In the genomic region with DNA sequence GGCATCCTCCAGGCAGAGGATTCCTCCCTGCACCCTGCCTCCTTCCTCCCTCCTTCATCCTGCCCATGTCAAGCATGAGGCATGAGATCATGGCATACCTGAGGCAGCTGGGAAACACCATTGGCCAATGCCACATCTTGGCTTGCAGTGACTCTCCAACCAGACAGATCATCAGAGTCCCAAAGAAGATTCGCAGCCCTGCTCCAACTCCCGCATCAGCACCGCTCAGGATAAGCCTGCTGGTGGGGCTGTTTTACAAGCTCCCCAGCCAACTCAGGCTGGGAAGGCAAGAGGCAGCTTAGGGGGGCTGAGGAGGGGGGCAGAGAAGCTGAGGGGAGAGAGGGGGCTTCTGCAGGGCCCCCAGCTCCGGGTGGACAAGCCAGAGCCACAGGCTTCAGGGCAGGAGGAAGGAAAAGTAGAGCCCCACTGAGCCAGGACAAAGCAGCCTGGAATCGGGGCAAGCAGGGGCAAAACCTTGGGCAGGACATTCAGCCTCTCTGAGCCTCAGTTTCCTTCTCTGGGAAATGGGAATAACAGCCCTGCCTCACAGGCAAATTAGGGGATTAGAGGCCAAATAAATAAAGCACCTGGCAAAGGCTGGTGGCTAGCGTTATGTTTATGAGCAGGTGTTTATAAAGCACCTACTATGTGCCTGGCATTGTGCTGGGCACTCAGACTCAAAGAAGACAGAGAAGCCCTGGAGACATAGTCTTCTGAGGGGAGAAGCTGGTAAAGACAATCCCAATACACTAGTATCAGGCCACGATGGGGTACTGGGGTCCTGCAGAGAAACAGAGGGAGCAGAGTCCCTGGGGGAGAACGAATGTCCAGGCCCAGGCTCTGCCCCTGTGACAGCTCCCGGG, we compare ENCODE assay signal across 15 cellular contexts.
A peak's percentile ranks its signal among the peaks of the same experiment; 100 is the strongest.
DNase-seq lines count a peak whose midpoint lies in the region; ATAC-seq, FAIRE-seq and TF ChIP-seq lines count a peak whose summit lies in the region.
"Had no signal": no experiment of that assay in that cellular context is flagged by ENCODE, and none has a peak within 500 bp of the region (broad histone marks: within the 10 kb centered on the region; RNA-seq: fewer than 3 reads in every experiment).

No MANE protein-coding gene starts in this region.

- no peak for ATAC-seq in HepG2
- ATAC-seq in right lobe of liver: no peak
- ATAC-seq: heart left ventricle; naive thymus-derived CD4-positive, alpha-beta T cell; sciatic nerve had no signal

- WGBS in HepG2 (ENCODE audit: low lambda C conversion rate): 10% methylated on average over 5 of the region's 9 CpGs
- 45% methylated on average over 3 of the region's 9 CpGs for WGBS in right lobe of liver (ENCODE audit: insufficient coverage, low coverage, low lambda C conversion rate, missing lambda C conversion rate)

- H3K4me2 ChIP-seq in HepG2 (ENCODE audit: low read depth, low read length): peak overlapping the region; percentile 3; the same call in 1 of the 2 replicates

- in situ Hi-C loops in HepG2 (cut with HindIII; ENCODE audit: extremely low pct_ligation_motif_present, low pct_unique_long_range_greater_than_20kb): no loop called here

- TF ChIP-seq EP300 in HepG2 (IDR thresholded peaks at IDR 0.05; ENCODE audit: low read depth in 2 of 2, low read length in 2 of 2) (no peak), HepG2 (CRISPR knock-in tag; IDR thresholded peaks at IDR 0.05; ENCODE audit: borderline replicate concordance) (no peak)

- H3K27me3 ChIP-seq in HepG2 (ENCODE audit: control insufficient read depth in 1 of 2, insufficient read depth in 2 of 2, low read length in 2 of 2) (peaks cover 2 to 31% of the 10 kb centered on the region in 2 experiments; a peak in 4 of 5 replicates), right lobe of liver (no peaks in the 10 kb centered on the region)

- no peaks in the 10 kb centered on the region for H3K79me2 ChIP-seq in HepG2 (ENCODE audit: insufficient read depth, low read length)

- no TSS peak for BruUV-seq in HepG2 (replicated peaks; lab: Mats Ljungman, UMichigan)

- H4K20me1 ChIP-seq in HepG2 (ENCODE audit: insufficient read depth, low read length): no peaks in the 10 kb centered on the region

- peaks cover 17% of the 10 kb centered on the region for H3K4me1 ChIP-seq in HepG2 (ENCODE audit: insufficient read depth, low read length)
- no peaks in the 10 kb centered on the region for H3K4me1 ChIP-seq in right lobe of liver
- H3K4me1 ChIP-seq: left ventricle myocardium inferior had no signal

- FAIRE-seq in HepG2 (lab: Jason Lieb, UNC): no peak
- FAIRE-seq: endothelial cell of umbilical vein, GM12891 had no signal

- no peak overlapping the region for H3K27ac ChIP-seq in HepG2 (ENCODE audit: extremely low read length, insufficient read depth, low read length)
- no peak overlapping the region for H3K27ac ChIP-seq in right lobe of liver
- H3K27ac ChIP-seq: heart left ventricle, left ventricle myocardium inferior had no signal

- H3K4me3 ChIP-seq in HepG2 (replicated peaks in 1 of 3; ENCODE audit: insufficient read depth in 1 of 3, low read depth in 2 of 3, low read length in 3 of 3): no peak overlapping the region
- no peak overlapping the region for H3K4me3 ChIP-seq in right lobe of liver
- no peak overlapping the region for H3K4me3 ChIP-seq in fibroblast of villous mesenchyme (ENCODE audit: low read depth, low read length)
- H3K4me3 ChIP-seq: heart left ventricle, left ventricle myocardium inferior had no signal

- intact Hi-C loops in HepG2 (cut with micrococcal nuclease; ENCODE audit: unreplicated experiment): no loop called here
- intact Hi-C loops in right lobe of liver (cut with DNase I): no loop called here

- H3K9me3 ChIP-seq in HepG2 (ENCODE audit: low read length) (no peaks in the 10 kb centered on the region), right lobe of liver (no peaks in the 10 kb centered on the region)
- H3K9me3 ChIP-seq: heart left ventricle, left ventricle myocardium inferior had no signal

- POLR2A ChIA-PET in HepG2 (lab: Yijun Ruan, JAX): no interaction called here

- H2AFZ ChIP-seq in HepG2 (ENCODE audit: low read length): no peak overlapping the region

- TF ChIP-seq CTCF in HepG2 (CRISPR knock-in tag; IDR thresholded peaks at IDR 0.05) (peak; percentile 32; the same call in 1 of the 2 replicates), right lobe of liver (IDR thresholded peaks at IDR 0.05) (no peak), fibroblast of villous mesenchyme (IDR thresholded peaks at IDR 0.05; ENCODE audit: insufficient read depth, low read depth, low read length) (peak; percentile 3)

- H3K9ac ChIP-seq in HepG2 (ENCODE audit: insufficient read depth, low read depth, low read length): no peak overlapping the region

- TF ChIP-seq RAD21 in HepG2 (CRISPR knock-in tag; IDR thresholded peaks at IDR 0.05): no peak

- CTCF ChIA-PET in HepG2 (lab: Yijun Ruan, JAX; ENCODE audit: low intra/inter-chr PET ratio, low total read pairs): no interaction called here

- DNase-seq in HepG2 (ENCODE audit: low spot score) (no peak), right lobe of liver (no peak), NCI-H226 (peak; percentile 22), fibroblast of villous mesenchyme (ENCODE audit: low read depth) (no peak), ureter (ENCODE audit: low spot score) (peak; percentile 18), SIG-M5 treated with dmso at 0.1 percent for 504 hours (lab: John Stamatoyannopoulos, UW; ENCODE audit: unreplicated experiment) (no peak)
- DNase-seq in activated CD4-positive, alpha-beta T cell treated with anti-CD3 and anti-CD28 coated beads, Interleukin-2, amount 50 U/mL, for 1 hour: no peak
- no peak for DNase-seq in NK-92 treated with Interleukin-12 subunit alpha and Interleukin-12 subunit beta, amount 100 ng/mL, for 24 hours (lab: John Stamatoyannopoulos, UW)
- DNase-seq: heart left ventricle; left ventricle myocardium inferior; naive thymus-derived CD4-positive, alpha-beta T cell; stimulated activated CD4-positive, alpha-beta T cell treated with anti-CD3 and anti-CD28 coated beads, Interleukin-2, amount 100 ng/mL, for 48 hours had no signal

- H3K36me3 ChIP-seq in HepG2 (replicated peaks in 1 of 2; ENCODE audit: control insufficient read depth in 1 of 2, insufficient read depth in 2 of 2, low read length in 2 of 2) (no peaks in the 10 kb centered on the region), right lobe of liver (no peaks in the 10 kb centered on the region)
- H3K36me3 ChIP-seq: heart left ventricle, left ventricle myocardium inferior had no signal

- TF ChIP-seq POLR2A in HepG2 (IDR thresholded peaks at IDR 0.05; ENCODE audit: insufficient read depth in 1 of 2, low read depth in 2 of 2, low read length in 2 of 2) (no peak), right lobe of liver (IDR thresholded peaks at IDR 0.05) (no peak)

TF ChIP-seq in HepG2, 621 proteins besides CTCF, POLR2A, EP300 and RAD21:
- no peak for TF ChIP-seq MTF1 (CRISPR knock-in tag; IDR thresholded peaks at IDR 0.05)
- peak; percentile 71 for TF ChIP-seq ZKSCAN1 (IDR thresholded peaks at IDR 0.05; ENCODE audit: low read length)
- no peak for TF ChIP-seq ZNF235 (CRISPR knock-in tag; IDR thresholded peaks at IDR 0.05; ENCODE audit: borderline replicate concordance)
- TF ChIP-seq STAG1 (CRISPR knock-in tag; IDR thresholded peaks at IDR 0.05): peak; percentile 13; the same call in 1 of the 2 replicates
- TF ChIP-seq ZNF629 (CRISPR knock-in tag; conservative IDR thresholded peaks at IDR 0.05): peak; percentile 60
TF ChIP-seq in HepG2: peak in this region for 3.

Comparison
In these comparisons a context has a peak if more than half of its experiments do, and no peak if none do; other contexts are left out.
1. CTCF ChIP-seq: peak in HepG2 (single experiment) and fibroblast of villous mesenchyme (single experiment); none in right lobe of liver (0 of 4).
2. DNase-seq: peak in NCI-H226 (single experiment) and ureter (single experiment); none in HepG2 (single experiment), right lobe of liver (0 of 3), fibroblast of villous mesenchyme (single experiment), SIG-M5 treated with dmso at 0.1 percent for 504 hours (single experiment), activated CD4-positive, alpha-beta T cell treated with anti-CD3 and anti-CD28 coated beads, Interleukin-2, amount 50 U/mL, for 1 hour (single experiment) and NK-92 treated with Interleukin-12 subunit alpha and Interleukin-12 subunit beta, amount 100 ng/mL, for 24 hours (single experiment).